In genomic region chr1:3069491-3070303, GRCh38 we compare ENCODE assay signal across 8 cellular contexts. TPM values are rescaled to one million over a fixed set of nuclear protein-coding genes. Genes with fewer than 3 reads are reported as not detected.
DNase-seq lines count a peak whose midpoint lies in the region; ATAC-seq and TF ChIP-seq lines count a peak whose summit lies in the region.

No MANE protein-coding gene starts in this region.

- H3K4me1 ChIP-seq in duodenal mucosa (ENCODE audit: control insufficient read depth in 1 of 2, insufficient read depth in 2 of 2, low read length in 2 of 2) (peaks cover 12 to 26% of the 10 kb centered on the region in 2 donors), lung (ENCODE audit: control insufficient read depth in 2 of 2, insufficient read depth in 2 of 2, low read length in 2 of 2) (peaks cover 0 to 4% of the 10 kb centered on the region in 2 donors), thoracic aorta (ENCODE audit: control insufficient read depth in 1 of 2, low read depth in 2 of 2) (peaks cover 8 to 56% of the 10 kb centered on the region in 2 donors)

- TF ChIP-seq CTCF in lung (IDR thresholded peaks at IDR 0.05; ENCODE audit: control extremely low read depth, extremely low read depth) (no peak), thoracic aorta (IDR thresholded peaks at IDR 0.05) (no peak)

- H3K27ac ChIP-seq in duodenal mucosa (ENCODE audit: low read depth, low read length): peak overlapping the region; percentile 83
- peak overlapping the region; percentile 89 to 95 for H3K27ac ChIP-seq in lung (ENCODE audit: low read depth in 1 of 2, low read length in 1 of 2)
- H3K27ac ChIP-seq in thoracic aorta: peak overlapping the region; percentile 99

- ATAC-seq in lung (ENCODE audit: insufficient read depth, low FRiP score) (peak; percentile 3), thoracic aorta (ENCODE audit: insufficient number of reproducible peaks, low FRiP score, low read depth) (peak; percentile 29), HG02884 (IDR thresholded peaks at IDR 0.05; ENCODE audit: unreplicated experiment) (no peak), GM21381 (IDR thresholded peaks at IDR 0.05; ENCODE audit: unreplicated experiment) (no peak)

- H3K4me3 ChIP-seq in duodenal mucosa (ENCODE audit: low read depth in 1 of 2, low read length in 2 of 2) (peak overlapping the region; percentile 69 to 76), lung (peak overlapping the region; percentile 60), thoracic aorta (peak overlapping the region; percentile 99)

- H3K9me3 ChIP-seq in duodenal mucosa (ENCODE audit: control insufficient read depth in 1 of 2, low read length in 2 of 2) (no peaks in the 10 kb centered on the region), lung (ENCODE audit: control insufficient read depth in 2 of 2, insufficient read depth in 1 of 2, low read length in 1 of 2) (peaks cover 0 to 2% of the 10 kb centered on the region in 2 donors), thoracic aorta (no peaks in the 10 kb centered on the region)

- 1% methylated on average over 68 to 84 of the region's 91 CpGs for WGBS in lung, 2 donors

- peaks cover 8 to 13% of the 10 kb centered on the region in 2 donors for H3K27me3 ChIP-seq in duodenal mucosa (ENCODE audit: control insufficient read depth in 1 of 2, insufficient read depth in 2 of 2, low read length in 2 of 2)
- peaks cover 5% of the 10 kb centered on the region for H3K27me3 ChIP-seq in lung (ENCODE audit: control insufficient read depth, insufficient read depth)
- no peaks in the 10 kb centered on the region for H3K27me3 ChIP-seq in thoracic aorta (replicated peaks; ENCODE audit: insufficient read depth)

- no peaks in the 10 kb centered on the region for H3K36me3 ChIP-seq in duodenal mucosa (ENCODE audit: control insufficient read depth in 1 of 2, insufficient read depth in 2 of 2, low read length in 2 of 2)
- H3K36me3 ChIP-seq in lung (ENCODE audit: control insufficient read depth in 2 of 2, insufficient read depth in 2 of 2, low read length in 2 of 2): no peaks in the 10 kb centered on the region
- no peaks in the 10 kb centered on the region for H3K36me3 ChIP-seq in thoracic aorta

- peak; percentile 46 for DNase-seq in EL
- DNase-seq in NCI-H460 (ENCODE audit: extremely low read depth, low read depth): peak; percentile 59
- DNase-seq in lung (ENCODE audit: low spot score): peak; percentile 63
- no peak for DNase-seq in thoracic aorta (ENCODE audit: low spot score)
- DNase-seq in NK-92 treated with Interleukin-12 subunit alpha and Interleukin-12 subunit beta, amount 100 ng/mL, for 24 hours (lab: John Stamatoyannopoulos, UW): no peak

- peak overlapping the region; percentile 63 to 80 for H3K9ac ChIP-seq in duodenal mucosa (ENCODE audit: low read depth in 1 of 2, low read length in 2 of 2)

RNA-seq across cellular contexts. Expression of gene PRDM16, which starts 0.7 kb away (rescaled TPM):
- 0.29 and 2.2 TPM in 2 replicates for total RNA-seq in NCI-H460 (2014; rRNA removed; shearing (Covaris generic))
- polyA plus RNA-seq in NCI-H460 (2014; cell fraction: nucleus; rRNA removed): 0.03 and 0.64 TPM in 2 replicates
- total RNA-seq in lung (10 to 100 TPM; 21.3 to 36.5 TPM), thoracic aorta (10 to 100 TPM; 68.9 to 85.4 TPM)
- 1 to 10 TPM; 2.4 to 5.0 TPM for polyA plus RNA-seq in lung

RNA-seq across cellular contexts. Expression of gene ACTRT2, which starts 48.4 kb away (rescaled TPM):
- not detected in 2 replicates for total RNA-seq in NCI-H460 (2014; rRNA removed; shearing (Covaris generic))
- not detected in 2 replicates for polyA plus RNA-seq in NCI-H460 (2014; cell fraction: nucleus; rRNA removed)
- total RNA-seq in lung (not detected), thoracic aorta (not detected)
- not detected for polyA plus RNA-seq in lung

Comparison
In these comparisons a context has a peak if more than half of its experiments do, and no peak if none do; other contexts are left out.
1. DNase-seq: peak in EL (single experiment), NCI-H460 (single experiment) and lung (single experiment); none in thoracic aorta (single experiment) and NK-92 treated with Interleukin-12 subunit alpha and Interleukin-12 subunit beta, amount 100 ng/mL, for 24 hours (single experiment).
2. ATAC-seq: peak in lung (single experiment) and thoracic aorta (single experiment); none in HG02884 (single experiment) and GM21381 (single experiment).
3. Peak in every context shown above with its lines, with median percentiles within 50 percentile points of each other: H3K27ac ChIP-seq and H3K4me3 ChIP-seq.